In genomic region chr22:46881373-46882118, GRCh38 we compare ENCODE assay signal across 9 cellular contexts.
DNase-seq lines count a peak whose midpoint lies in the region; ATAC-seq and TF ChIP-seq lines count a peak whose summit lies in the region.
"Had no signal": no experiment of that assay in that cellular context is flagged by ENCODE, and none has a peak within 500 bp of the region (broad histone marks: within the 10 kb centered on the region; RNA-seq: fewer than 3 reads in every experiment).

No MANE protein-coding gene starts in this region.

- no peak for ATAC-seq in HG03095 (IDR thresholded peaks at IDR 0.05; ENCODE audit: unreplicated experiment)

- no peaks in the 10 kb centered on the region for H3K9me3 ChIP-seq in endodermal cell (ENCODE audit: control insufficient read depth, low read length)
- no peaks in the 10 kb centered on the region for H3K9me3 ChIP-seq in mesenchymal stem cell (ENCODE audit: control insufficient read depth, low read length)

- H2BK5ac ChIP-seq in mesenchymal stem cell (ENCODE audit: low read depth, low read length, poor library complexity, severe bottlenecking) = no peak overlapping the region

- H3K27me3 Mint-ChIP-seq in endodermal cell (ENCODE audit: insufficient read depth) = no peaks in the 10 kb centered on the region

- peak overlapping the region; percentile 60 for H3K27ac Mint-ChIP-seq in endodermal cell

- H3K14ac ChIP-seq in mesenchymal stem cell (ENCODE audit: low read length in 2 of 2) = no peak overlapping the region

- H2BK12ac ChIP-seq in mesenchymal stem cell (ENCODE audit: low read length in 2 of 2) = no peak overlapping the region

- H3K4me3 ChIP-seq in endodermal cell (ENCODE audit: low read length) = no peak overlapping the region
- no peak overlapping the region for H3K4me3 ChIP-seq in mesenchymal stem cell (ENCODE audit: insufficient read depth in 1 of 2, low read depth in 1 of 2, low read length in 2 of 2)
- H3K4me3 ChIP-seq: hepatocyte had no signal

- H2BK15ac ChIP-seq in mesenchymal stem cell (ENCODE audit: low read depth, poor library complexity, severe bottlenecking) = no peak overlapping the region

- H3K4me3 Mint-ChIP-seq in endodermal cell = no peak overlapping the region

- H3K4ac ChIP-seq in mesenchymal stem cell (ENCODE audit: low read depth in 1 of 2, low read length in 2 of 2) = no peak overlapping the region

- DNase-seq in ELR (ENCODE audit: low read depth) (peak; percentile 51), HT1080 (ENCODE audit: low read depth) (peak; percentile 67), endodermal cell (no peak), mesenchymal stem cell (peak; percentile 6), SHP77 (lab: John Stamatoyannopoulos, UW) (no peak), NCI-H1436 treated with DMSO at 0.1 percent for 48 hours (lab: John Stamatoyannopoulos, UW) (no peak)
- DNase-seq: KG1 had no signal

- no peak overlapping the region for H2BK120ac ChIP-seq in mesenchymal stem cell (ENCODE audit: low read depth, low read length)

- H4K8ac ChIP-seq in mesenchymal stem cell (ENCODE audit: low read length) = no peak overlapping the region

- H3K4me2 ChIP-seq in mesenchymal stem cell (ENCODE audit: low read length, poor library complexity, severe bottlenecking) = no peak overlapping the region
- H3K4me2 ChIP-seq: hepatocyte had no signal

- WGBS in endodermal cell (ENCODE audit: insufficient coverage in 1 of 2, insufficient read length in 1 of 2), 2 experiments = 95 to 98% methylated on average over 7 to 11 of the region's 11 CpGs
- 93% methylated on average over 11 of the region's 11 CpGs for WGBS in mesenchymal stem cell

- H3K27me3 ChIP-seq in endodermal cell (ENCODE audit: control insufficient read depth, insufficient read depth, low read length, poor library complexity, severe bottlenecking) (no peaks in the 10 kb centered on the region), mesenchymal stem cell (ENCODE audit: control insufficient read depth in 1 of 2, insufficient read depth in 1 of 2, low read length in 2 of 2) (no peaks in the 10 kb centered on the region)
- H3K27me3 ChIP-seq: hepatocyte had no signal

- H3K4me1 ChIP-seq in endodermal cell (ENCODE audit: control insufficient read depth, insufficient read depth, low read length) (no peaks in the 10 kb centered on the region), mesenchymal stem cell (ENCODE audit: control insufficient read depth, insufficient read depth, low read depth, low read length) (peaks cover 9% of the 10 kb centered on the region)

- H3K18ac ChIP-seq in mesenchymal stem cell (ENCODE audit: low read depth in 1 of 2, low read length in 2 of 2) = no peak overlapping the region

- H2AFZ ChIP-seq in mesenchymal stem cell (ENCODE audit: low read depth, low read length) = no peak overlapping the region
- H2AFZ ChIP-seq: hepatocyte had no signal

- no peak overlapping the region for H2AK5ac ChIP-seq in mesenchymal stem cell (ENCODE audit: low read length, severe bottlenecking)

- peaks cover 55% of the 10 kb centered on the region for H3K79me1 ChIP-seq in mesenchymal stem cell (replicated peaks; ENCODE audit: low read length, poor library complexity, severe bottlenecking)

- H4K91ac ChIP-seq in mesenchymal stem cell (ENCODE audit: low read length) = no peak overlapping the region

- H3K27ac ChIP-seq in endodermal cell (ENCODE audit: low read depth, low read length) = no peak overlapping the region
- H3K27ac ChIP-seq in mesenchymal stem cell (ENCODE audit: low read length, poor library complexity, severe bottlenecking) = no peak overlapping the region
- H3K27ac ChIP-seq: hepatocyte had no signal

- H3K9ac ChIP-seq in endodermal cell (ENCODE audit: extremely low read depth, low read length, poor library complexity, severe bottlenecking) (no peak overlapping the region), mesenchymal stem cell (ENCODE audit: low read length) (no peak overlapping the region)

- peaks cover 8% of the 10 kb centered on the region for H3K4me1 Mint-ChIP-seq in endodermal cell

- no peaks in the 10 kb centered on the region for H3K9me3 Mint-ChIP-seq in endodermal cell

- H3K36me3 Mint-ChIP-seq in endodermal cell (ENCODE audit: low read depth) = peaks cover 15% of the 10 kb centered on the region

- H3K36me3 ChIP-seq in endodermal cell (ENCODE audit: control insufficient read depth, insufficient read depth, low read length) (peaks cover 7% of the 10 kb centered on the region), mesenchymal stem cell (ENCODE audit: control insufficient read depth in 1 of 2, insufficient read depth in 2 of 2, low read depth in 1 of 2, low read length in 2 of 2) (peaks cover 6 to 49% of the 10 kb centered on the region in 2 experiments)

- no peak for TF ChIP-seq CTCF in endodermal cell (conservative IDR thresholded peaks at IDR 0.05)

- no peak overlapping the region for H3K23ac ChIP-seq in mesenchymal stem cell (ENCODE audit: low read length in 2 of 2)

Comparison
In these comparisons a context has a peak if more than half of its experiments do, and no peak if none do; other contexts are left out.
1. DNase-seq: peak in ELR (single experiment), HT1080 (single experiment) and mesenchymal stem cell (single experiment); none in endodermal cell (single experiment), SHP77 (0 of 2) and NCI-H1436 treated with DMSO at 0.1 percent for 48 hours (single experiment).